Comparison of ENCODE assay signal across 1 cellular context in genomic region chr5:35920890-35921289, GRCh38.
A peak's percentile ranks its signal among the peaks of the same experiment; 100 is the strongest.
TF ChIP-seq lines count a peak whose summit lies in the region.

No MANE protein-coding gene starts in this region.

TF ChIP-seq in HepG2, 621 proteins besides CTCF, POLR2A, EP300 and RAD21 (continued from another document):
- TF ChIP-seq STAG1 (CRISPR knock-in tag; IDR thresholded peaks at IDR 0.05) = peak; percentile 20; the same call in 1 of the 2 replicates
- TF ChIP-seq HOXA5 (CRISPR knock-in tag; IDR thresholded peaks at IDR 0.05) = no peak
- TF ChIP-seq ZNF614 (CRISPR knock-in tag; IDR thresholded peaks at IDR 0.05; ENCODE audit: borderline replicate concordance) = no peak
- TF ChIP-seq ZNF34 (CRISPR knock-in tag; IDR thresholded peaks at IDR 0.05; ENCODE audit: borderline replicate concordance) = no peak
- TF ChIP-seq ZNF430 (CRISPR knock-in tag; IDR thresholded peaks at IDR 0.05) = no peak
- no peak for TF ChIP-seq KLF16 (CRISPR knock-in tag; IDR thresholded peaks at IDR 0.05)
